8 cellular contexts compared by ENCODE assay signal in genomic region chr1:13748610-13749505, GRCh38. TPM values are rescaled to one million over a fixed set of nuclear protein-coding genes. Genes with fewer than 3 reads are reported as not detected.
DNase-seq lines count a peak whose midpoint lies in the region; ATAC-seq and TF ChIP-seq lines count a peak whose summit lies in the region.

No MANE protein-coding gene starts in this region.

- H3K36me3 ChIP-seq in PC-3 (ENCODE audit: low read depth, low read length) (no peaks in the 10 kb centered on the region), muscle layer of duodenum (ENCODE audit: control insufficient read depth in 1 of 2, insufficient read depth in 2 of 2, low read length in 2 of 2) (peaks cover 0 to 4% of the 10 kb centered on the region in 2 donors)

- peak overlapping the region; percentile 79 for H3K9ac ChIP-seq in PC-3 (ENCODE audit: low read length)

- H3K9me3 ChIP-seq in PC-3 (ENCODE audit: low read length) (no peaks in the 10 kb centered on the region), muscle layer of duodenum (ENCODE audit: control insufficient read depth in 1 of 2, low read length in 2 of 2) (no peaks in the 10 kb centered on the region)

- H3F3A ChIP-seq in PC-3 (ENCODE audit: low read length, unreplicated experiment), result no peaks in the 10 kb centered on the region

- H3K4me1 ChIP-seq in PC-3 (ENCODE audit: insufficient read depth, low read length) (peaks cover 24% of the 10 kb centered on the region), muscle layer of duodenum (ENCODE audit: control insufficient read depth in 1 of 2, insufficient read depth in 2 of 2, low read length in 2 of 2) (peaks cover 4 to 26% of the 10 kb centered on the region in 2 donors)

- peaks cover 31% of the 10 kb centered on the region for H4K20me1 ChIP-seq in PC-3 (ENCODE audit: low read length)

- peak; percentile 91 for DNase-seq in DMS79 (lab: John Stamatoyannopoulos, UW)
- DNase-seq in KBM-7, result peak; percentile 96
- peak; percentile 94 for DNase-seq in PC-3
- DNase-seq in activated T-cell treated with anti-CD3 and anti-CD28 coated beads, Interleukin-2, amount 50 U/mL, for 4 hours, result peak; percentile 95
- peak; percentile 92 for DNase-seq in stimulated activated CD8-positive, alpha-beta memory T cell treated with anti-CD3 and anti-CD28 coated beads, Interleukin-7, amount 100 ng/mL, for 24 hours (ENCODE audit: low read depth)

- in situ Hi-C loops in KBM-7 (cut with MboI; ENCODE audit: low pct_unique_long_range_greater_than_20kb, low sequenced_read_pairs), result no loop called here

- H3K27me3 ChIP-seq in PC-3 (ENCODE audit: low read length) (no peaks in the 10 kb centered on the region), muscle layer of duodenum (ENCODE audit: low read depth, low read length) (no peaks in the 10 kb centered on the region)

- peak overlapping the region; percentile 89 for H3K4me3 Mint-ChIP-seq in activated T-cell treated with anti-CD3 and anti-CD28 coated beads, Interleukin-2, amount 50 U/mL, for 4 hours

- intact Hi-C loops in PC-3 (cut with micrococcal nuclease), result loop anchor here (5.0 kb wide), 1 partner anchor 48 kb away; no protein-coding TSS in a partner anchor

- peaks cover 16% of the 10 kb centered on the region for H3K36me3 Mint-ChIP-seq in activated T-cell treated with anti-CD3 and anti-CD28 coated beads, Interleukin-2, amount 50 U/mL, for 4 hours (ENCODE audit: insufficient read depth)

- no peaks in the 10 kb centered on the region for H3K9me2 ChIP-seq in PC-3 (replicated peaks; ENCODE audit: low read length)

- ATAC-seq in GM21723 (IDR thresholded peaks at IDR 0.05; ENCODE audit: unreplicated experiment), result peak; percentile 74
- ATAC-seq in PC-3, result peak; percentile 90
- peak; percentile 91 to 93 for ATAC-seq in activated T-cell treated with anti-CD3 and anti-CD28 coated beads, Interleukin-2, amount 50 U/mL, for 4 hours
- peak; percentile 97 for ATAC-seq in esophagus mucosa

- CTCF ChIA-PET in PC-3 (lab: Charles Lee), result interaction anchor here (0.6 to 0.9 kb wide), 3 partner anchors 8 to 1552 kb away, joined by 3 to 6 read pairs (median 4); no protein-coding TSS in a partner anchor

- peak overlapping the region; percentile 93 for H2AFZ ChIP-seq in PC-3 (ENCODE audit: low read length)

- BruUV-seq in PC-3 (replicated peaks; lab: Mats Ljungman, UMichigan), result TSS peak; percentile 94

- H3K4me3 ChIP-seq in PC-3 (ENCODE audit: low read length) (peak overlapping the region; percentile 86), muscle layer of duodenum (ENCODE audit: low read depth in 1 of 2, low read length in 2 of 2) (peak overlapping the region; percentile 71 to 79)

- POLR2A ChIA-PET in PC-3 (lab: Charles Lee; ENCODE audit: unreplicated experiment), result interaction anchor here (0.5 to 1.0 kb wide), 8 partner anchors 9 to 1132 kb away, joined by 3 to 21 read pairs (median 4); no protein-coding TSS in a partner anchor

- H3K27ac ChIP-seq in PC-3 (ENCODE audit: low read length), result peak overlapping the region; percentile 51
- peak overlapping the region; percentile 92 for H3K27ac ChIP-seq in muscle layer of duodenum (ENCODE audit: low read length)

- no peaks in the 10 kb centered on the region for H3K27me3 Mint-ChIP-seq in activated T-cell treated with anti-CD3 and anti-CD28 coated beads, Interleukin-2, amount 50 U/mL, for 4 hours (ENCODE audit: low read depth)

- 0 out of 2 replicates have a peak, but pooled peaks have one; percentile 18 for TF ChIP-seq CTCF in PC-3 (conservative IDR thresholded peaks at IDR 0.05; ENCODE audit: low read depth, low read length)

- peaks cover 47% of the 10 kb centered on the region for H3K4me1 Mint-ChIP-seq in activated T-cell treated with anti-CD3 and anti-CD28 coated beads, Interleukin-2, amount 50 U/mL, for 4 hours (ENCODE audit: low read depth)

- peak overlapping the region; percentile 99 for H3K4me2 ChIP-seq in PC-3 (ENCODE audit: low read length)

- peaks cover 44% of the 10 kb centered on the region for H3K79me2 ChIP-seq in PC-3 (ENCODE audit: low read length)

- no peaks in the 10 kb centered on the region for H3K9me3 Mint-ChIP-seq in activated T-cell treated with anti-CD3 and anti-CD28 coated beads, Interleukin-2, amount 50 U/mL, for 4 hours

RNA-seq across cellular contexts. Expression of gene PRDM2, which starts 48.9 kb away (rescaled TPM):
- total RNA-seq in PC-3 (2014; rRNA removed) (9.4 and 13.8 TPM in 2 replicates), esophagus mucosa (24.7 TPM)
- total RNA-seq in activated T-cell treated with anti-CD3 and anti-CD28 coated beads, Interleukin-2, amount 50 U/mL, for 4 hours, result 10 to 100 TPM; 39.7 to 44.5 (median 43.2) TPM

Comparison
In these comparisons a context has a peak if more than half of its experiments do, and no peak if none do; other contexts are left out.
1. Peak in every context shown above with its lines: DNase-seq, ATAC-seq, H3K4me3 ChIP-seq and H3K27ac ChIP-seq.